In the genomic region with DNA sequence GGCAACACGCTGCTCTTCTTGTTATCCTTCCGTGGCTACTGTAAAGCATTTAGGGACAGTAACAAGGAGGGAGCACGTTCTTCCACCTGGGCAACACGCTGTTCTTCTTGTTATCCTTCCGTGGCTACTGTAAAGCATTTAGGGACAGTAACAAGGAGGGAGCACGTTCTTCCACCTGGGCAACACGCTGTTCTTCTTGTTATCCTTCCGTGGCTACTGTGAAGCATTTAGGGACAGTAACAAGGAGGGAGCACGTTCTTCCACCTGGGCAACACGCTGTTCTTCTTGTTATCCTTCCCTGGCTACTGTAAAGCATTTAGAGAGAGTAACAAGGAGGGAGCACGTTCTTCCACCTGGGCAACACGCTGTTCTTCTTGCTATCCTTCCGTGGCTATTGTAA, we compare ENCODE assay signal across 14 cellular contexts. TPM values are rescaled to one million over a fixed set of nuclear protein-coding genes. Genes with fewer than 3 reads are reported as not detected.
"Had no signal": no experiment of that assay in that cellular context is flagged by ENCODE, and none has a peak within 500 bp of the region (broad histone marks: within the 10 kb centered on the region; RNA-seq: fewer than 3 reads in every experiment).

No MANE protein-coding gene starts in this region.

RNA-seq across cellular contexts. Expression of gene OR2V1, which starts 17.4 kb away (rescaled TPM):
- total RNA-seq: activated B cell treated with CpG ODN at 0.5 μM for 24 hours; activated CD4-positive, alpha-beta memory T cell treated with anti-CD3 and anti-CD28 coated beads for 36 hours; activated CD4-positive, alpha-beta memory T cell treated with anti-CD3 and anti-CD28 coated beads, Interleukin-2, amount 10 ng/mL, durations not matched to agents 7 days and 5 days; activated CD4-positive, alpha-beta T cell treated with anti-CD3 and anti-CD28 coated beads for 36 hours; activated CD4-positive, alpha-beta T cell treated with anti-CD3 and anti-CD28 coated beads, Interleukin-2, amount 10 ng/mL, durations not matched to agents 24 days and 14 days; activated CD4-positive, alpha-beta T cell treated with anti-CD3 and anti-CD28 coated beads, Interleukin-2, amount 10 ng/mL, durations not matched to agents 7 days and 5 days; activated CD8-positive, alpha-beta memory T cell treated with anti-CD3 and anti-CD28 coated beads for 36 hours; activated CD8-positive, alpha-beta memory T cell treated with anti-CD3 and anti-CD28 coated beads, Interleukin-2, amount 10 ng/mL, durations not matched to agents 7 days and 5 days; activated CD8-positive, alpha-beta T cell treated with anti-CD3 and anti-CD28 coated beads for 36 hours; activated CD8-positive, alpha-beta T cell treated with anti-CD3 and anti-CD28 coated beads, Interleukin-2, amount 10 ng/mL, durations not matched to agents 7 days and 5 days; T-helper 1 cell treated with Interleukin-12 subunit alpha and Interleukin-12 subunit beta and Interleukin-4 antibody, amounts not matched to agents 30 ng/mL and 1 ng/mL, for 36 hours; T-helper 17 cell; T-helper 2 cell treated with Interferon-gamma antibody and Interleukin-4, amounts not matched to agents 100 ng/mL and 5 ng/mL, for 36 hours; WTC11 had no signal

RNA-seq across cellular contexts. Expression of gene OR2V2, which starts 33.8 kb away (rescaled TPM):
- total RNA-seq: activated B cell treated with CpG ODN at 0.5 μM for 24 hours; activated CD4-positive, alpha-beta memory T cell treated with anti-CD3 and anti-CD28 coated beads for 36 hours; activated CD4-positive, alpha-beta memory T cell treated with anti-CD3 and anti-CD28 coated beads, Interleukin-2, amount 10 ng/mL, durations not matched to agents 7 days and 5 days; activated CD4-positive, alpha-beta T cell treated with anti-CD3 and anti-CD28 coated beads for 36 hours; activated CD4-positive, alpha-beta T cell treated with anti-CD3 and anti-CD28 coated beads, Interleukin-2, amount 10 ng/mL, durations not matched to agents 24 days and 14 days; activated CD4-positive, alpha-beta T cell treated with anti-CD3 and anti-CD28 coated beads, Interleukin-2, amount 10 ng/mL, durations not matched to agents 7 days and 5 days; activated CD8-positive, alpha-beta memory T cell treated with anti-CD3 and anti-CD28 coated beads for 36 hours; activated CD8-positive, alpha-beta memory T cell treated with anti-CD3 and anti-CD28 coated beads, Interleukin-2, amount 10 ng/mL, durations not matched to agents 7 days and 5 days; activated CD8-positive, alpha-beta T cell treated with anti-CD3 and anti-CD28 coated beads for 36 hours; activated CD8-positive, alpha-beta T cell treated with anti-CD3 and anti-CD28 coated beads, Interleukin-2, amount 10 ng/mL, durations not matched to agents 7 days and 5 days; T-helper 1 cell treated with Interleukin-12 subunit alpha and Interleukin-12 subunit beta and Interleukin-4 antibody, amounts not matched to agents 30 ng/mL and 1 ng/mL, for 36 hours; T-helper 17 cell; T-helper 2 cell treated with Interferon-gamma antibody and Interleukin-4, amounts not matched to agents 100 ng/mL and 5 ng/mL, for 36 hours; WTC11 had no signal
